Comparison of ENCODE assay signal across 8 cellular contexts in the genomic region with DNA sequence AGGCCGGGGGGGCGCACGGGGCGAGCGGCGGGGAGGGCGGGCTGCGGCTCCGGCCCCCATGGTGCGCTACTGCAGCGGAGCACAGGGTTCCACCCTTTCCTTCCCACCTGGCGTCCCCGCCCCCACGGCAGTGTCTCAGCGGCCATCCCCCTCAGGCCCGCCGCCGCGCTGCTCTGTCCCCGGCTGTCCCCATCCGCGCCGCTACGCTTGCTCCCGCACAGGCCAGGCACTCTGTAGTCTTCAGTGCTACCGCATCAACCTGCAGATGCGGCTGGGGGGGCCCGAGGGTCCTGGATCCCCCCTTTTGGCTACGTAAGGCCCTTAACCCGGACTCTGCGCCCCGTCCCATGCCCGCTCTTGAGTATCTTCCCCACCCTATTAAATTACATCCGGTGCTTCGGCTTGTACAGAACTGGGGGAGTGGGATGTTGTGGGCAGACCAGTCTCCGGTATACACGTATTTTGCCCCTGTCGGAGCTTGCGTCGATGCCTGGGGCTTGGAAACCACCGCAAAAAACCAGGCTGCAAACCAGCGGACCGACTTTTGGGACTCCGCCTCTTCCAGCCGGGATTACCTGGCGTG. TPM values are rescaled to one million over a fixed set of nuclear protein-coding genes. Genes with fewer than 3 reads are reported as not detected.
DNase-seq lines count a peak whose midpoint lies in the region; ATAC-seq, FAIRE-seq and TF ChIP-seq lines count a peak whose summit lies in the region.

No MANE protein-coding gene starts in this region.

- POLR2A ChIA-PET in GM12878 (lab: Charles Lee), result interaction anchor here (0.6 to 5.8 kb wide), 17 partner anchors 10 to 279 kb away, joined by 3 to 44 read pairs (median 4); a partner anchor contains a TSS

- intact Hi-C loops in GM12878 (cut with micrococcal nuclease; ENCODE audit: unreplicated experiment), result loop anchor here (1.0 kb wide), 3 partner anchors 8 to 72 kb away; a partner anchor contains a TSS

- CTCF ChIA-PET in GM12878 (lab: Yijun Ruan, JAX), result interaction anchor here (1.2 to 6.7 kb wide), 9 partner anchors 9 to 130 kb away, joined by 3 to 54 read pairs (median 9); a partner anchor contains a TSS

- H3K4me3 ChIP-seq in GM12878, result peak overlapping the region; percentile 80

- peaks cover 23% of the 10 kb centered on the region for H3K36me3 ChIP-seq in KOPT-K1 (ENCODE audit: insufficient read depth, low read length)
- H3K36me3 ChIP-seq in GM12878 (ENCODE audit: control insufficient read depth in 2 of 2, insufficient read depth in 2 of 2, low read length in 1 of 2), result peaks cover 0 to 2% of the 10 kb centered on the region in 2 experiments; a peak in 3 of 4 replicates

- in situ Hi-C loops in GM12878 (cut with MboI), result no loop called here

- H3K27ac ChIP-seq in KOPT-K1 (ENCODE audit: low read depth, low read length, poor library complexity, severe bottlenecking) (peak overlapping the region; percentile 84), GM12878 (ENCODE audit: control insufficient read depth, insufficient read depth) (peak overlapping the region; percentile 96)

- SMC1A ChIA-PET in GM12878 (lab: Charles Lee; ENCODE audit: uncharacterized antibody, unreplicated experiment), result interaction anchor here (0.7 to 5.5 kb wide), 13 partner anchors 10 to 130 kb away, joined by 3 to 24 read pairs (median 7); a partner anchor contains a TSS

- TF ChIP-seq CTCF in GM12878 (IDR thresholded peaks at IDR 0.05 in 2 of 3, conservative IDR thresholded peaks at IDR 0.05 in 1 of 3; ENCODE audit: control insufficient read depth in 2 of 3, extremely low read depth in 1 of 3, insufficient read depth in 1 of 3, low read depth in 3 of 3, low read length in 3 of 3), result no peak

- no peaks in the 10 kb centered on the region for H4K20me1 ChIP-seq in GM12878 (ENCODE audit: control insufficient read depth, insufficient read depth)

- TF ChIP-seq POLR2A in GM12878 (IDR thresholded peaks at IDR 0.05; ENCODE audit: low read depth, low read length), result peak; percentile 91

- under 1% methylated on average over 43 of the region's 46 CpGs for WGBS in GM12878 (ENCODE audit: insufficient coverage, insufficient replicate concordance, low lambda C conversion rate, missing lambda C conversion rate)

- peak overlapping the region; percentile 87 for H3K9ac ChIP-seq in GM12878 (ENCODE audit: control insufficient read depth, insufficient read depth, low read length)

- DNase-seq in EL (peak; percentile 49), T-helper 9 cell (peak; percentile 72), GM12878 (ENCODE audit: low read depth, low spot score) (no peak), islet precursor cell (peak; percentile 92), SKM-1 treated with dmso at 0.1 percent for 144 hours (lab: John Stamatoyannopoulos, UW; ENCODE audit: unreplicated experiment) (no peak)
- peak; percentile 82 for DNase-seq in stimulated activated CD4-positive, alpha-beta T cell treated with anti-CD3 and anti-CD28 coated beads, Interleukin-1b, Interleukin-23, amount 100 ng/mL, for 48 hours

- H3K4me2 ChIP-seq in GM12878 (ENCODE audit: control insufficient read depth, insufficient read depth), result peak overlapping the region; percentile 88

- no peak for TF ChIP-seq RAD21 in GM12878 (IDR thresholded peaks at IDR 0.05; ENCODE audit: insufficient read depth, low read depth, low read length)

- RAD21 ChIA-PET in GM12878 (lab: Charles Lee; ENCODE audit: unreplicated experiment), result interaction anchor here (0.8 to 3.5 kb wide), 22 partner anchors 9 to 427 kb away, joined by 3 to 21 read pairs (median 5); a partner anchor contains a TSS

- no peaks in the 10 kb centered on the region for H3K27me3 ChIP-seq in GM12878 (replicated peaks in 1 of 2; ENCODE audit: control insufficient read depth in 2 of 2, insufficient read depth in 2 of 2, low read length in 1 of 2)

- BruUV-seq in GM12878 (replicated peaks; lab: Mats Ljungman, UMichigan), result no TSS peak

- H3K4me1 ChIP-seq in GM12878 (ENCODE audit: control insufficient read depth, insufficient read depth, low read length), result peaks cover 16% of the 10 kb centered on the region

- 0 out of 4 replicates have a peak, but pooled peaks of 1 of the 2 experiments have one; percentile 27 for TF ChIP-seq EP300 in GM12878 (IDR thresholded peaks at IDR 0.05; ENCODE audit: borderline replicate concordance in 1 of 2, control insufficient read depth in 1 of 2, low read depth in 2 of 2, low read length in 2 of 2)

- H3K9me3 ChIP-seq in KOPT-K1 (ENCODE audit: insufficient read depth, low read length, poor library complexity, severe bottlenecking) (no peaks in the 10 kb centered on the region), GM12878 (replicated peaks; ENCODE audit: control insufficient read depth, insufficient read depth, low read length) (no peaks in the 10 kb centered on the region)

- no peak for FAIRE-seq in GM12878 (lab: Jason Lieb, UNC)

- ATAC-seq in GM21576 (IDR thresholded peaks at IDR 0.05; ENCODE audit: unreplicated experiment), result peak; percentile 25
- peak; percentile 71 for ATAC-seq in GM12878

- peak overlapping the region; percentile 81 for H2AFZ ChIP-seq in GM12878 (ENCODE audit: control insufficient read depth, low read depth, low read length)

- peaks cover 18% of the 10 kb centered on the region for H3K79me2 ChIP-seq in GM12878 (ENCODE audit: control insufficient read depth, insufficient read depth, low read length)

RNA-seq across cellular contexts. Expression of a gene that starts 0.6 kb away (rescaled TPM):
- 43.3 and 49.4 TPM in 2 replicates for total RNA-seq in GM12878 (2013; cell fraction: nucleolus; rRNA removed)
- total RNA-seq in GM12878 (2014; rRNA removed), result 46.3 and 53.3 TPM in 2 replicates
- 23.6 and 25.5 TPM in 2 replicates for total RNA-seq in GM12878 (2014; rRNA removed; fragmentation: Illumina TruSeq; extraction: Trizol)
- total RNA-seq in GM12878 (2021), result 42.5 and 46.6 TPM in 2 replicates
- 29.8 TPM for polyA plus RNA-seq in GM12878 (2011; ENCODE audit: low read depth)
- polyA plus RNA-seq in GM12878 (2011; rRNA removed), result 27.2 and 43.0 TPM in 2 replicates
- polyA plus RNA-seq in GM12878 (2011; cell fraction: cytosol; rRNA removed), result 77.7 and 89.4 TPM in 2 replicates
- 332 and 388 TPM in 2 replicates for polyA plus RNA-seq in GM12878 (2011; cell fraction: nucleus; rRNA removed)
- 65.8 and 66.5 TPM in 2 replicates for polyA plus RNA-seq in GM12878 (2012)
- polyA plus RNA-seq in GM12878 (2014; fragmentation: Illumina TruSeq; extraction: Trizol), result 20.4 and 47.7 TPM in 2 replicates
- polyA plus RNA-seq in GM12878 (2014; fragmentation: Nextera tagmentation; extraction: Ambion mirVana), result 10 to 100 TPM in 1 of 2 experiments, 1 to 10 TPM in 1; 4.2 to 11.5 TPM
- 76.8 and 78.0 TPM in 2 replicates for polyA plus RNA-seq in GM12878 (2014; rRNA removed)
- 10 to 100 TPM; 38.5 to 44.6 TPM for polyA plus RNA-seq in GM12878 (2016; fragmentation: Nextera tagmentation; extraction: Ambion mirVana)
- polyA minus RNA-seq in GM12878 (2011; rRNA and poly(A)+ RNA removed), result 19.5 and 28.5 TPM in 2 replicates
- 5.3 and 7.4 TPM in 2 replicates for polyA minus RNA-seq in GM12878 (2011; cell fraction: cytosol; rRNA and poly(A)+ RNA removed)
- 33.2 and 55.6 TPM in 2 replicates for polyA minus RNA-seq in GM12878 (2011; cell fraction: nucleus; rRNA and poly(A)+ RNA removed)

RNA-seq across cellular contexts. Expression of a gene that starts 2.8 kb away (rescaled TPM):
- total RNA-seq in GM12878 (2013; cell fraction: nucleolus; rRNA removed), result 54.1 and 56.3 TPM in 2 replicates
- total RNA-seq in GM12878 (2014; rRNA removed), result 14.8 and 16.5 TPM in 2 replicates
- 11.0 and 11.2 TPM in 2 replicates for total RNA-seq in GM12878 (2014; rRNA removed; fragmentation: Illumina TruSeq; extraction: Trizol)
- total RNA-seq in GM12878 (2021), result 26.7 and 26.9 TPM in 2 replicates
- 6.3 TPM for polyA plus RNA-seq in GM12878 (2011; ENCODE audit: low read depth)
- polyA plus RNA-seq in GM12878 (2011; rRNA removed), result 11.3 and 14.8 TPM in 2 replicates
- 8.0 and 8.9 TPM in 2 replicates for polyA plus RNA-seq in GM12878 (2011; cell fraction: cytosol; rRNA removed)
- 70.4 and 72.7 TPM in 2 replicates for polyA plus RNA-seq in GM12878 (2011; cell fraction: nucleus; rRNA removed)
- 21.6 and 22.4 TPM in 2 replicates for polyA plus RNA-seq in GM12878 (2012)
- polyA plus RNA-seq in GM12878 (2014; fragmentation: Illumina TruSeq; extraction: Trizol), result 13.7 and 15.0 TPM in 2 replicates
- 1 to 10 TPM; 1.3 to 1.8 TPM for polyA plus RNA-seq in GM12878 (2014; fragmentation: Nextera tagmentation; extraction: Ambion mirVana)
- 16.7 and 21.3 TPM in 2 replicates for polyA plus RNA-seq in GM12878 (2014; rRNA removed)
- 1 to 10 TPM; 5.0 to 6.7 TPM for polyA plus RNA-seq in GM12878 (2016; fragmentation: Nextera tagmentation; extraction: Ambion mirVana)
- polyA minus RNA-seq in GM12878 (2011; rRNA and poly(A)+ RNA removed), result 4.7 and 5.7 TPM in 2 replicates
- polyA minus RNA-seq in GM12878 (2011; cell fraction: cytosol; rRNA and poly(A)+ RNA removed), result 2.4 TPM in 1 of 2 replicates, not detected in the other
- 14.5 and 26.4 TPM in 2 replicates for polyA minus RNA-seq in GM12878 (2011; cell fraction: nucleus; rRNA and poly(A)+ RNA removed)

RNA-seq across cellular contexts. Expression of a gene that starts 7.5 kb away (rescaled TPM):
- total RNA-seq in GM12878 (2013; cell fraction: nucleolus; rRNA removed), result 53.1 and 64.7 TPM in 2 replicates
- total RNA-seq in GM12878 (2014; rRNA removed) (48.9 and 52.2 TPM in 2 replicates), GM12878 (2014; rRNA removed; fragmentation: Illumina TruSeq; extraction: Trizol) (24.8 and 25.3 TPM in 2 replicates), GM12878 (2021) (54.5 and 60.4 TPM in 2 replicates)
- 31.0 TPM for polyA plus RNA-seq in GM12878 (2011; ENCODE audit: low read depth)
- polyA plus RNA-seq in GM12878 (2011; rRNA removed) (20.4 and 36.2 TPM in 2 replicates), GM12878 (2014; fragmentation: Illumina TruSeq; extraction: Trizol) (29.8 and 34.1 TPM in 2 replicates), GM12878 (2014; fragmentation: Nextera tagmentation; extraction: Ambion mirVana) (1 to 10 TPM; 3.7 to 3.9 TPM), GM12878 (2014; rRNA removed) (49.0 and 52.7 TPM in 2 replicates), GM12878 (2016; fragmentation: Nextera tagmentation; extraction: Ambion mirVana) (10 to 100 TPM; 21.5 to 30.7 TPM)
- polyA plus RNA-seq in GM12878 (2011; cell fraction: cytosol; rRNA removed), result 37.9 and 51.3 TPM in 2 replicates
- 199 and 213 TPM in 2 replicates for polyA plus RNA-seq in GM12878 (2011; cell fraction: nucleus; rRNA removed)
- polyA plus RNA-seq in GM12878 (2012), result 44.4 and 46.5 TPM in 2 replicates
- 26.4 and 36.2 TPM in 2 replicates for polyA minus RNA-seq in GM12878 (2011; rRNA and poly(A)+ RNA removed)
- 13.1 and 13.2 TPM in 2 replicates for polyA minus RNA-seq in GM12878 (2011; cell fraction: cytosol; rRNA and poly(A)+ RNA removed)
- polyA minus RNA-seq in GM12878 (2011; cell fraction: nucleus; rRNA and poly(A)+ RNA removed), result 14.1 and 26.2 TPM in 2 replicates

RNA-seq across cellular contexts. Expression of a gene that starts 14.8 kb away (rescaled TPM):
- total RNA-seq in GM12878 (2013; cell fraction: nucleolus; rRNA removed), result 16.6 and 17.5 TPM in 2 replicates
- total RNA-seq in GM12878 (2014; rRNA removed) (70.6 and 73.5 TPM in 2 replicates), GM12878 (2014; rRNA removed; fragmentation: Illumina TruSeq; extraction: Trizol) (40.6 and 46.7 TPM in 2 replicates), GM12878 (2021) (131 and 146 TPM in 2 replicates)
- 500 TPM for polyA plus RNA-seq in GM12878 (2011; ENCODE audit: low read depth)
- polyA plus RNA-seq in GM12878 (2011; rRNA removed) (25.6 and 27.2 TPM in 2 replicates), GM12878 (2014; fragmentation: Illumina TruSeq; extraction: Trizol) (3.7 and 15.1 TPM in 2 replicates), GM12878 (2014; fragmentation: Nextera tagmentation; extraction: Ambion mirVana) (10 to 100 TPM; 40.8 to 94.1 TPM), GM12878 (2014; rRNA removed) (88.3 and 116 TPM in 2 replicates), GM12878 (2016; fragmentation: Nextera tagmentation; extraction: Ambion mirVana) (100 to 1,000 TPM; 166 to 167 TPM)
- 54.6 and 96.1 TPM in 2 replicates for polyA plus RNA-seq in GM12878 (2011; cell fraction: cytosol; rRNA removed)
- 33.6 and 35.6 TPM in 2 replicates for polyA plus RNA-seq in GM12878 (2011; cell fraction: nucleus; rRNA removed)
- polyA plus RNA-seq in GM12878 (2012), result 98.1 and 123 TPM in 2 replicates
- polyA minus RNA-seq in GM12878 (2011; rRNA and poly(A)+ RNA removed), result 14.0 and 18.4 TPM in 2 replicates
- polyA minus RNA-seq in GM12878 (2011; cell fraction: cytosol; rRNA and poly(A)+ RNA removed), result 11.6 and 14.1 TPM in 2 replicates
- 13.1 and 27.3 TPM in 2 replicates for polyA minus RNA-seq in GM12878 (2011; cell fraction: nucleus; rRNA and poly(A)+ RNA removed)

RNA-seq across cellular contexts. Expression of a gene that starts 15.9 kb away (rescaled TPM):
- 22.6 and 24.7 TPM in 2 replicates for total RNA-seq in GM12878 (2013; cell fraction: nucleolus; rRNA removed)
- total RNA-seq in GM12878 (2014; rRNA removed), result 8.7 and 9.4 TPM in 2 replicates
- 4.0 and 5.4 TPM in 2 replicates for total RNA-seq in GM12878 (2014; rRNA removed; fragmentation: Illumina TruSeq; extraction: Trizol)
- total RNA-seq in GM12878 (2021), result 11.9 and 12.3 TPM in 2 replicates
- polyA plus RNA-seq in GM12878 (2011; ENCODE audit: low read depth), result 3.7 TPM
- 1.8 and 3.2 TPM in 2 replicates for polyA plus RNA-seq in GM12878 (2011; rRNA removed)
- polyA plus RNA-seq in GM12878 (2011; cell fraction: cytosol; rRNA removed), result 2.9 and 4.0 TPM in 2 replicates
- 14.3 and 20.0 TPM in 2 replicates for polyA plus RNA-seq in GM12878 (2011; cell fraction: nucleus; rRNA removed)
- polyA plus RNA-seq in GM12878 (2012), result 6.4 and 7.4 TPM in 2 replicates
- polyA plus RNA-seq in GM12878 (2014; fragmentation: Illumina TruSeq; extraction: Trizol), result 2.8 and 6.0 TPM in 2 replicates
- under 1 TPM; 0.50 to 0.91 TPM for polyA plus RNA-seq in GM12878 (2014; fragmentation: Nextera tagmentation; extraction: Ambion mirVana)
- 12.3 and 16.1 TPM in 2 replicates for polyA plus RNA-seq in GM12878 (2014; rRNA removed)
- 1 to 10 TPM; 4.8 to 5.3 TPM for polyA plus RNA-seq in GM12878 (2016; fragmentation: Nextera tagmentation; extraction: Ambion mirVana)
- 3.5 and 5.3 TPM in 2 replicates for polyA minus RNA-seq in GM12878 (2011; rRNA and poly(A)+ RNA removed)
- 2.0 and 2.1 TPM in 2 replicates for polyA minus RNA-seq in GM12878 (2011; cell fraction: cytosol; rRNA and poly(A)+ RNA removed)
- polyA minus RNA-seq in GM12878 (2011; cell fraction: nucleus; rRNA and poly(A)+ RNA removed), result 6.4 and 8.7 TPM in 2 replicates

Comparison
In these comparisons a context has a peak if more than half of its experiments do, and no peak if none do; other contexts are left out.
1. DNase-seq: peak in EL (single experiment), T-helper 9 cell (single experiment), islet precursor cell (single experiment) and stimulated activated CD4-positive, alpha-beta T cell treated with anti-CD3 and anti-CD28 coated beads, Interleukin-1b, Interleukin-23, amount 100 ng/mL, for 48 hours (single experiment); none in GM12878 (single experiment) and SKM-1 treated with dmso at 0.1 percent for 144 hours (single experiment).